8 cellular contexts compared by ENCODE assay signal in the genomic region with DNA sequence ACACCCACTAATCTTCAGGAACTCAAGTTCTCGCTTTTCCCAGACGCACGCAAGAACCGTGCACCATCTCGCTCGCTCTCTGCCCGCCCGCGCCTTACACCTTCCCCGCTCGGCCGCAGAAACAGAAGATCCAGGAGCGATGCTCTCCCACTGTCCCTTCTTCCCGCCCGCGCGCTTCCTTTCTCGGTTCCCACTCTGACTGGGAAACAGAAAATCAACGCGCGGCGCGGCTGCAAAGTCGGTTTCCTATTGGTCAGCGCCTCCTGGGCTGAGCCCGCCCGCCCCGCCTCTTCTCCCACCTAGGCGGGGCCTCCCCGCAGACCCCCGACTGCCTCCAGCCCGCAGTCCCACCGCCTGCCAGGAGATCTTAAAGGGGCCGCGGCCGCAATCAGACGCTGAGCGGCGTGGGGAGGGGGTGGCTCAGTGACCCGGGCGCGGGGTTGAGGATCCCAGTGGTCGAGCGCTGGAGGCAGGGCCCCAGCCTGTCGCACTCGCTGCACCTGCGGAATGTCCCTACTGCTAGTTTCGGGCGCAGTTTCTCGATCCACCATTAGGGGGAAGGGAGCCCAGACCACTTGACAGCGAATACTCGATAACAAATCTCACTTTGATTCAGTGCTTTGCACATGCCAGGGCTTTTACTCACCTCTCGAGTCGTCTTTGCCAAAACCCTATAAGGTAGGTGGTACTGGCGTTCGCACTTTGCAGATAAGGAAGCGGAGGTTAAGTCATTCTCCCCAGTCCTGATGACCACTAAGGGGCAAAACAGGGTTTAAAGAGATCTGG. TPM values are rescaled to one million over a fixed set of nuclear protein-coding genes. Genes with fewer than 3 reads are reported as not detected.
DNase-seq lines count a peak whose midpoint lies in the region; ATAC-seq, FAIRE-seq and TF ChIP-seq lines count a peak whose summit lies in the region.

No MANE protein-coding gene starts in this region.

- peak; percentile 64 for TF ChIP-seq CTCF in DOHH2 (IDR thresholded peaks at IDR 0.05; ENCODE audit: low read depth, low read length, poor library complexity, severe bottlenecking)
- TF ChIP-seq CTCF in natural killer cell (IDR thresholded peaks at IDR 0.05): peak; percentile 72

- intact Hi-C loops in natural killer cell (cut with micrococcal nuclease): loop anchor here (1.0 to 2.0 kb wide), 3 partner anchors 21 to 403 kb away; a partner anchor contains a TSS

- H3K27me3 ChIP-seq in DOHH2 (ENCODE audit: control insufficient read depth, low read length) (no peaks in the 10 kb centered on the region), Karpas-422 (ENCODE audit: low read length) (no peaks in the 10 kb centered on the region)

- no peaks in the 10 kb centered on the region for H3K9me3 Mint-ChIP-seq in natural killer cell

- peak; percentile 87 for FAIRE-seq in RCC 7860 (lab: Jason Lieb, UNC)

- H3K27ac Mint-ChIP-seq in natural killer cell: peak overlapping the region; percentile 91 to 95

- H3K9me2 ChIP-seq in DOHH2 (replicated peaks; ENCODE audit: control insufficient read depth, low read length): no peaks in the 10 kb centered on the region
- H3K9me2 ChIP-seq in Karpas-422 (replicated peaks; ENCODE audit: insufficient read depth, low read length): no peaks in the 10 kb centered on the region

- DNase-seq in Karpas-422 (peak; percentile 99), RCC 7860 (ENCODE audit: low spot score) (peak; percentile 93), fibroblast of peridontal ligament (ENCODE audit: extremely low read depth) (peak; percentile 95), natural killer cell (peak; percentile 92)
- DNase-seq in activated T-helper 1 cell treated with anti-CD3 and anti-CD28 coated beads, Interleukin-2, amount 50 U/mL, for 16 hours (ENCODE audit: low read depth in 1 of 2, low spot score in 1 of 2): peak; percentile 93 to 95
- peak; percentile 98 for DNase-seq in stimulated activated naive CD4-positive, alpha-beta T cell treated with Interleukin-2 at 50 U/mL for 16 hours (lab: John Stamatoyannopoulos, UW)

- H3K4me3 ChIP-seq in DOHH2 (ENCODE audit: low read length) (peak overlapping the region; percentile 87), Karpas-422 (ENCODE audit: low read length) (peak overlapping the region; percentile 91)

- H3K36me3 ChIP-seq in DOHH2 (ENCODE audit: control insufficient read depth, low read length) (peaks cover 25% of the 10 kb centered on the region), Karpas-422 (ENCODE audit: insufficient read depth, low read length) (peaks cover 7% of the 10 kb centered on the region)

- H3K4me1 ChIP-seq in DOHH2 (ENCODE audit: control insufficient read depth, low read length): peaks cover 15% of the 10 kb centered on the region
- H3K4me1 ChIP-seq in Karpas-422 (ENCODE audit: low read length): peaks cover 26% of the 10 kb centered on the region

- H3K27me3 Mint-ChIP-seq in natural killer cell (ENCODE audit: low read depth in 2 of 2): peaks cover 0 to 6% of the 10 kb centered on the region in 2 donors

- H2AFZ ChIP-seq in Karpas-422 (ENCODE audit: low read length): peak overlapping the region; percentile 72; the same call in 1 of the 2 replicates

- H3K4me2 ChIP-seq in DOHH2 (ENCODE audit: low read length) (peak overlapping the region; percentile 91), Karpas-422 (ENCODE audit: low read depth, low read length, poor library complexity, severe bottlenecking) (peak overlapping the region; percentile 84)

- ATAC-seq in GM21786 (IDR thresholded peaks at IDR 0.05; ENCODE audit: unreplicated experiment) (peak; percentile 60), natural killer cell (peak; percentile 83 to 91 (median 87))

- H3K4me1 Mint-ChIP-seq in natural killer cell: peaks cover 18 to 27% of the 10 kb centered on the region in 2 donors

- no peaks in the 10 kb centered on the region for H3K9me3 ChIP-seq in DOHH2 (ENCODE audit: control insufficient read depth, insufficient read depth, low read length)
- H3K9me3 ChIP-seq in Karpas-422 (ENCODE audit: low read length): no peaks in the 10 kb centered on the region

- H3K79me2 ChIP-seq in DOHH2 (ENCODE audit: control insufficient read depth, low read length) (peaks cover 22% of the 10 kb centered on the region), Karpas-422 (ENCODE audit: low read length) (peaks cover 10% of the 10 kb centered on the region)

- H3F3A ChIP-seq in DOHH2 (ENCODE audit: control insufficient read depth, insufficient read depth): no peaks in the 10 kb centered on the region

- H4K20me1 ChIP-seq in DOHH2 (ENCODE audit: control insufficient read depth, insufficient read depth, low read depth, low read length) (no peaks in the 10 kb centered on the region), Karpas-422 (ENCODE audit: insufficient read depth, low read depth, low read length) (no peaks in the 10 kb centered on the region)

- no peaks in the 10 kb centered on the region for H3K36me3 Mint-ChIP-seq in natural killer cell

- H3K27ac ChIP-seq in DOHH2 (ENCODE audit: low read depth, low read length) (peak overlapping the region; percentile 68), Karpas-422 (ENCODE audit: low read length) (peak overlapping the region; percentile 29; the same call in 1 of the 2 replicates)

- peak overlapping the region; percentile 99 for H3K4me3 Mint-ChIP-seq in natural killer cell

- peak overlapping the region; percentile 77 for H3K9ac ChIP-seq in Karpas-422 (ENCODE audit: low read length)

RNA-seq across cellular contexts. Expression of a gene that starts 0.7 kb away (rescaled TPM):
- 32.1 and 44.7 TPM in 2 replicates for total RNA-seq in Karpas-422 (2014; rRNA removed; shearing (Covaris generic); ENCODE audit: low replicate concordance)
- 10 to 100 TPM in 1 of 3 donors, 1 to 10 TPM in 2; 7.8 to 10.5 (median 8.7) TPM for total RNA-seq in natural killer cell

RNA-seq across cellular contexts. Expression of a gene that starts 3.8 kb away (rescaled TPM):
- total RNA-seq in Karpas-422 (2014; rRNA removed; shearing (Covaris generic); ENCODE audit: low replicate concordance): 0.34 TPM in 1 of 2 replicates, not detected in the other
- total RNA-seq in natural killer cell: 1 to 10 TPM in 1 of 3 donors, under 1 TPM in 1, not detected in 1; 0.59 to 1.1 TPM

RNA-seq across cellular contexts. Expression of a gene that starts 21.3 kb away (rescaled TPM):
- total RNA-seq in Karpas-422 (2014; rRNA removed; shearing (Covaris generic); ENCODE audit: low replicate concordance): 19.2 and 32.0 TPM in 2 replicates
- total RNA-seq in natural killer cell: 100 to 1,000 TPM; 175 to 197 (median 188) TPM

RNA-seq across cellular contexts. Expression of a gene that starts 26.7 kb away (rescaled TPM):
- 1.4 TPM in 1 of 2 replicates, not detected in the other for total RNA-seq in Karpas-422 (2014; rRNA removed; shearing (Covaris generic); ENCODE audit: low replicate concordance)
- not detected for total RNA-seq in natural killer cell

RNA-seq across cellular contexts. Expression of a gene that starts 35.7 kb away (rescaled TPM):
- 94.5 and 217 TPM in 2 replicates for total RNA-seq in Karpas-422 (2014; rRNA removed; shearing (Covaris generic); ENCODE audit: low replicate concordance)
- total RNA-seq in natural killer cell: 100 to 1,000 TPM; 160 to 192 (median 165) TPM

Comparison
In these comparisons a context has a peak if more than half of its experiments do, and no peak if none do; other contexts are left out.
1. Peak in every context shown above with its lines: DNase-seq, ATAC-seq, H3K4me3 ChIP-seq and H3K27ac ChIP-seq.